Comparison of ENCODE assay signal across 27 cellular contexts in the genomic region with DNA sequence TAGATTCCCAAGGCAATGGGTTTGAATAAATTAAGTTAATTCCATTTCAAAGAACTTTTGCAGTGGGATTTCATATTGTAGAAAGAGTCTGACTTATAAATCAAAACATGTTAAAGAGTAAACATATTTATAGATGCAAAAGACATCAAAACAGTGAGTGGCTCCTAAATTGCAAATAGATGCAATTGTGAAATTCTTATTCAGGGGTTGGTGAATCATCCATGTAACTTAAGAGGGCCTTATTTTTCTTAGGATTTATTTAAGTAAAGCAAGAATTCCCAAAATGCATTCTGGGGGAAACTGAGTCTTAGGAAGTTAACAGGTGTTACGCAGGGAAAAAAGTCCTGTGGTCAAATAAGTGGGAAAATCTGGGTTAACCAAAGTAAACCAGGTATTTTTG.
"Had no signal": no experiment of that assay in that cellular context is flagged by ENCODE, and none has a peak within 500 bp of the region (broad histone marks: within the 10 kb centered on the region; RNA-seq: fewer than 3 reads in every experiment).

No MANE protein-coding gene starts in this region.

- DNase-seq: activated CD4-positive, alpha-beta memory T cell treated with anti-CD3 and anti-CD28 coated beads for 36 hours; activated CD4-positive, alpha-beta T cell treated with anti-CD3 and anti-CD28 coated beads, Interleukin-2, amount 10 ng/mL, durations not matched to agents 24 days and 14 days; activated CD4-positive, CD25-positive, alpha-beta regulatory T cell treated with anti-CD3 and anti-CD28 coated beads, Interleukin-2, amount 50 U/mL, for 72 hours; activated CD8-positive, alpha-beta memory T cell treated with anti-CD3 and anti-CD28 coated beads, Interleukin-2, amount 50 U/mL, for 4 hours; activated effector memory CD4-positive, alpha-beta T cell treated with anti-CD3 and anti-CD28 coated beads, Interleukin-2, amount 50 U/mL, for 16 hours; activated naive CD4-positive, alpha-beta T cell treated with anti-CD3 and anti-CD28 coated beads for 36 hours; activated naive CD8-positive, alpha-beta T cell treated with anti-CD3 and anti-CD28 coated beads for 36 hours; activated T-cell treated with anti-CD3 and anti-CD28 coated beads, Interleukin-2, amount 50 U/mL, for 1 hour; amniotic stem cell; dermis blood vessel endothelial cell; effector CD4-positive, alpha-beta T cell; foreskin melanocyte; heart right ventricle; left lung; mesendoderm; mucosa of descending colon; right lobe of liver; stimulated activated CD4-positive, alpha-beta T cell treated with anti-CD3 and anti-CD28 coated beads, Interleukin-12 subunit alpha, Interleukin-12 subunit beta, amount 100 ng/mL, for 4 hours; stimulated activated CD4-positive, alpha-beta T cell treated with anti-CD3 and anti-CD28 coated beads, Interleukin-4, amount 100 ng/mL, for 1 hour; stimulated activated naive CD8-positive, alpha-beta T cell treated with anti-CD3 and anti-CD28 coated beads, Interleukin-15, Interleukin-2, amounts not matched to agents 100 U/mL and 50 U/mL, for 24 hours; T-helper 17 cell; T1000; testis; transverse colon had no signal

- H3K9me3 ChIP-seq: heart right ventricle, left lung, mucosa of descending colon, right lobe of liver, testis, transverse colon had no signal

- H3K27ac ChIP-seq: heart right ventricle, left lung, right lobe of liver, skin epidermis, testis, transverse colon had no signal

- H3K36me3 ChIP-seq: heart right ventricle, left lung, right lobe of liver, transverse colon had no signal

- H3K27me3 ChIP-seq: heart right ventricle, left lung, right lobe of liver, testis, transverse colon had no signal

- H3K4me3 ChIP-seq: heart right ventricle, left lung, lung, mucosa of descending colon, right lobe of liver, skin epidermis, testis, transverse colon had no signal

- ATAC-seq: heart right ventricle; left lung; mucosa of descending colon; natural killer cell treated with Interleukin-12 subunit alpha and Interleukin-12 subunit beta and Interleukin-15 and Interleukin-18, amount 100 ng/mL, for 72 hours; right lobe of liver; stimulated activated naive CD8-positive, alpha-beta T cell treated with anti-CD3 and anti-CD28 coated beads, Interleukin-15, Interleukin-2, amounts not matched to agents 100 U/mL and 50 U/mL, for 24 hours; T-helper 17 cell had no signal
